Comparison of ENCODE assay signal across 27 cellular contexts in genomic region chr3:74562528-74563190, GRCh38. TPM values are rescaled to one million over a fixed set of nuclear protein-coding genes. Genes with fewer than 3 reads are reported as not detected.
DNase-seq lines count a peak whose midpoint lies in the region; ATAC-seq and TF ChIP-seq lines count a peak whose summit lies in the region.
"Had no signal": no experiment of that assay in that cellular context is flagged by ENCODE, and none has a peak within 500 bp of the region (broad histone marks: within the 10 kb centered on the region; RNA-seq: fewer than 3 reads in every experiment).

No MANE protein-coding gene starts in this region.

- H3K9me3 ChIP-seq in GM23248 (ENCODE audit: low read depth), result no peaks in the 10 kb centered on the region
- H3K9me3 ChIP-seq: BE2C, HAP-1, SJSA1 had no signal

- H2AFZ ChIP-seq in GM23248, result no peak overlapping the region

- ATAC-seq in HG02981 (IDR thresholded peaks at IDR 0.05; ENCODE audit: unreplicated experiment), result no peak
- ATAC-seq: GM12878 had no signal

- H3K4me2 ChIP-seq in GM23248 (ENCODE audit: unreplicated experiment), result peak overlapping the region; percentile 10

- no peaks in the 10 kb centered on the region for H3K9me2 ChIP-seq in GM23248 (ENCODE audit: insufficient read depth)

- H3K4me3 ChIP-seq in GM23248 (no peak overlapping the region), epithelial cell of esophagus (ENCODE audit: low read length) (no peak overlapping the region)
- H3K4me3 ChIP-seq: GM12878, HAP-1, SJSA1 had no signal

- peaks cover 26% of the 10 kb centered on the region for H3K4me1 ChIP-seq in GM23248 (ENCODE audit: insufficient read depth)
- H3K4me1 ChIP-seq: BE2C, HAP-1, SJSA1 had no signal

- H3K27me3 ChIP-seq in GM23248 (replicated peaks; ENCODE audit: insufficient read depth), result no peaks in the 10 kb centered on the region
- H3K27me3 ChIP-seq: BE2C, SJSA1 had no signal

- H3K27ac ChIP-seq in GM23248, result 0 out of 2 replicates have a peak overlapping the region, but pooled peaks have one; percentile 14
- H3K27ac ChIP-seq: SJSA1 had no signal

- intact Hi-C loops in posterior cingulate gyrus (cut with DNase I), result loop anchor here (10.0 kb wide), 1 partner anchor 52 kb away; the partner anchor contains the start of gene CNTN3

- no peak for TF ChIP-seq CTCF in epithelial cell of esophagus (IDR thresholded peaks at IDR 0.05; ENCODE audit: insufficient read depth, low read depth, low read length, missing control alignments)

- DNase-seq in NCI-H1417 (lab: John Stamatoyannopoulos, UW) (peak in 2 of 3 experiments; percentile 46 to 74), NCI-H1417 treated with DMSO at 0.1 percent for 48 hours (lab: John Stamatoyannopoulos, UW) (no peak), GM23248 (no peak), epithelial cell of esophagus (ENCODE audit: low read depth) (peak; percentile 4), retina (peak; percentile 18), posterior cingulate gyrus (no peak)
- DNase-seq: 8988T; ACHN; BE2C; CD8-positive, alpha-beta memory T cell; DMS 273 treated with DMSO at 0.1 percent for 48 hours; DMS79; EL; GDM1; GOT3; NCI-H1048; NCI-H146; NCI-H226; NCI-H510A; NCI-H774; Right ventricle myocardium superior; RPMI8226 had no signal

- H3K36me3 ChIP-seq in GM23248 (ENCODE audit: low read depth), result no peaks in the 10 kb centered on the region
- H3K36me3 ChIP-seq: BE2C, HAP-1, SJSA1 had no signal

- no peak overlapping the region for H3K9ac ChIP-seq in GM23248

- no peaks in the 10 kb centered on the region for H4K20me1 ChIP-seq in GM23248 (ENCODE audit: insufficient read depth)

- 74 to 78% methylated on average over 8 of the region's 8 CpGs for WGBS in GM23248 (ENCODE audit: low coverage in 1 of 2, low lambda C conversion rate in 2 of 2, missing lambda C conversion rate in 2 of 2), 2 experiments

- in situ Hi-C loops in GM23248 (cut with MboI), result no loop called here

- peaks cover 48% of the 10 kb centered on the region for H3K79me2 ChIP-seq in GM23248 (ENCODE audit: insufficient read depth)

- H3F3A ChIP-seq in GM23248 (ENCODE audit: insufficient read depth), result peaks cover 16% of the 10 kb centered on the region

RNA-seq across cellular contexts. Expression of gene CNTN3, which starts 51.8 kb away (rescaled TPM):
- total RNA-seq in GM23248 (2014; rRNA removed; shearing (Covaris generic)), result 18.5 and 24.4 TPM in 2 replicates
- polyA plus RNA-seq in GM23248 (2016; fragmentation: Nextera tagmentation; extraction: Ambion mirVana), result 4.3 and 5.6 TPM in 2 replicates
- total RNA-seq: CD8-positive, alpha-beta memory T cell; GM12878; SJSA1 had no signal
- polyA plus RNA-seq: CD14-positive monocyte; CD8-positive, alpha-beta memory T cell had no signal

Comparison
In these comparisons a context has a peak if more than half of its experiments do, and no peak if none do; other contexts are left out.
1. DNase-seq: peak in NCI-H1417 (2 of 3), epithelial cell of esophagus (single experiment) and retina (single experiment); none in NCI-H1417 treated with DMSO at 0.1 percent for 48 hours (single experiment), GM23248 (single experiment) and posterior cingulate gyrus (0 of 10).